Comparison of ENCODE assay signal across 11 cellular contexts in the genomic region with DNA sequence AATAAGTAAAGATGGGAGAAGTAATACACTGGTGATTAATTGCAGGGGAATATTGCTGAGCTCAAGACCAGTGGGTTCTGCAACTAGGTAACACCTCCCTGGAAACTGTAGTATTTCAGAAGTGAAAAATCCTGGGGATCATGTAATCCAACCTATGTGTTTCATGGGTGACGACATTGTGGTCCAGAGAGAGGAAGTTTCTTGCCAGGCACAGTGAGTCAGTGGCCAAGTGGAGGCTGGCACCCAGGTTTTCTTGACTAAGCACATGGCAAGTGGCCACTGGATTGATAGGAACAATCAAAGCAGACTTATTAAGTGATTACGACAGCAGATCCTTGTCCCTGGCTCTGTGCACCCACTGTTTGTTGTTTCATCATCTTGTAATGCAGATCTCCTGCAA. TPM values are rescaled to one million over a fixed set of nuclear protein-coding genes. Genes with fewer than 3 reads are reported as not detected.
DNase-seq lines count a peak whose midpoint lies in the region; ATAC-seq, FAIRE-seq and TF ChIP-seq lines count a peak whose summit lies in the region.
"Had no signal": no experiment of that assay in that cellular context is flagged by ENCODE, and none has a peak within 500 bp of the region (broad histone marks: within the 10 kb centered on the region; RNA-seq: fewer than 3 reads in every experiment).

No MANE protein-coding gene starts in this region.

- peaks cover 3% of the 10 kb centered on the region for H3K27me3 Mint-ChIP-seq in endothelial cell (ENCODE audit: unreplicated experiment)
- peaks cover 7% of the 10 kb centered on the region for H3K27me3 Mint-ChIP-seq in activated CD8-positive, alpha-beta T cell treated with anti-CD3 and anti-CD28 coated beads for 36 hours

- no peaks in the 10 kb centered on the region for H3K27me3 ChIP-seq in pancreas

- no peak for FAIRE-seq in pancreas (lab: Jason Lieb, UNC)

- POLR2A ChIA-PET in activated CD8-positive, alpha-beta T cell treated with anti-CD3 and anti-CD28 coated beads for 36 hours (lab: Charles Lee), result no interaction called here

- no peak overlapping the region for H3K27ac Mint-ChIP-seq in endothelial cell (ENCODE audit: unreplicated experiment)
- H3K27ac Mint-ChIP-seq in activated CD8-positive, alpha-beta T cell treated with anti-CD3 and anti-CD28 coated beads for 36 hours, result no peak overlapping the region
- H3K27ac Mint-ChIP-seq: nephron had no signal

- peak; percentile 93 to 98 (median 96) for ATAC-seq in pancreas
- no peak for ATAC-seq in activated CD8-positive, alpha-beta T cell treated with anti-CD3 and anti-CD28 coated beads for 36 hours

- no peak overlapping the region for H3K4me3 Mint-ChIP-seq in endothelial cell (ENCODE audit: unreplicated experiment)
- no peak overlapping the region for H3K4me3 Mint-ChIP-seq in activated CD8-positive, alpha-beta T cell treated with anti-CD3 and anti-CD28 coated beads for 36 hours
- H3K4me3 Mint-ChIP-seq: nephron had no signal

- intact Hi-C loops in pancreas (cut with DNase I), result no loop called here
- intact Hi-C loops in activated CD8-positive, alpha-beta T cell treated with anti-CD3 and anti-CD28 coated beads for 36 hours (cut with micrococcal nuclease), result no loop called here

- no peaks in the 10 kb centered on the region for H3K9me3 ChIP-seq in pancreas

- CTCF ChIA-PET in activated CD8-positive, alpha-beta T cell treated with anti-CD3 and anti-CD28 coated beads for 36 hours (lab: Charles Lee), result interaction anchor here (0.9 kb wide), 1 partner anchor 341 kb away, joined by 3 read pairs; no protein-coding TSS in a partner anchor

- no peaks in the 10 kb centered on the region for H3K36me3 Mint-ChIP-seq in endothelial cell (ENCODE audit: low read depth, unreplicated experiment)
- H3K36me3 Mint-ChIP-seq in activated CD8-positive, alpha-beta T cell treated with anti-CD3 and anti-CD28 coated beads for 36 hours (ENCODE audit: low read depth), result no peaks in the 10 kb centered on the region

- H3K36me3 ChIP-seq in pancreas, result no peaks in the 10 kb centered on the region

- DNase-seq in ELR (ENCODE audit: low read depth), result peak; percentile 86
- DNase-seq in NCI-H460 (ENCODE audit: extremely low read depth, low read depth), result peak; percentile 14
- DNase-seq in choroid plexus epithelial cell (ENCODE audit: low read depth), result peak; percentile 56
- peak in 5 of 6 donors; percentile 54 to 87 (median 71) for DNase-seq in pancreas
- no peak for DNase-seq in endothelial cell (ENCODE audit: low spot score)
- no peak for DNase-seq in middle frontal gyrus (ENCODE audit: extremely low spot score, low spot score)
- no peak for DNase-seq in NCI-H82 treated with DMSO at 0.1 percent for 48 hours (lab: John Stamatoyannopoulos, UW; ENCODE audit: unreplicated experiment)
- no peak for DNase-seq in activated CD8-positive, alpha-beta T cell treated with anti-CD3 and anti-CD28 coated beads for 36 hours
- DNase-seq: NCI-H1105 had no signal

- H3K27ac ChIP-seq in pancreas, result no peak overlapping the region

- H3K4me3 ChIP-seq in choroid plexus epithelial cell (ENCODE audit: low read depth, low read length) (no peak overlapping the region), pancreas (no peak overlapping the region)

- no peaks in the 10 kb centered on the region for H3K9me3 Mint-ChIP-seq in endothelial cell (ENCODE audit: unreplicated experiment)
- H3K9me3 Mint-ChIP-seq in activated CD8-positive, alpha-beta T cell treated with anti-CD3 and anti-CD28 coated beads for 36 hours, result peaks cover 8% of the 10 kb centered on the region

- H3K4me1 Mint-ChIP-seq in endothelial cell (ENCODE audit: unreplicated experiment), result no peaks in the 10 kb centered on the region
- H3K4me1 Mint-ChIP-seq in activated CD8-positive, alpha-beta T cell treated with anti-CD3 and anti-CD28 coated beads for 36 hours (ENCODE audit: low read depth), result no peaks in the 10 kb centered on the region
- H3K4me1 Mint-ChIP-seq: nephron had no signal

- WGBS in pancreas, 2 donors, result 17 to 25% methylated on average over 2 of the region's 2 CpGs

- peaks cover 0 to 10% (median 0%) of the 10 kb centered on the region in 3 donors for H3K4me1 ChIP-seq in pancreas

- TF ChIP-seq CTCF in choroid plexus epithelial cell (conservative IDR thresholded peaks at IDR 0.05; ENCODE audit: low read depth, low read length) (no peak), pancreas (IDR thresholded peaks at IDR 0.05) (no peak), endothelial cell (IDR thresholded peaks at IDR 0.05; ENCODE audit: unreplicated experiment) (no peak)
- no peak for TF ChIP-seq CTCF in activated CD8-positive, alpha-beta T cell treated with anti-CD3 and anti-CD28 coated beads for 36 hours (IDR thresholded peaks at IDR 0.05)

RNA-seq across cellular contexts. Expression of gene CIITA, which starts 14.6 kb away (rescaled TPM):
- not detected in 2 replicates for total RNA-seq in NCI-H460 (2014; rRNA removed; shearing (Covaris generic))
- not detected in 2 replicates for polyA plus RNA-seq in NCI-H460 (2014; cell fraction: nucleus; rRNA removed)
- total RNA-seq in pancreas (10 to 100 TPM in 2 of 6 donors, 1 to 10 TPM in 4; 1.8 to 39.7 (median 3.7) TPM), endothelial cell (ENCODE audit: unreplicated experiment) (0.13 TPM)
- 1 to 10 TPM; 6.5 to 8.6 TPM for polyA plus RNA-seq in pancreas
- total RNA-seq in activated CD8-positive, alpha-beta T cell treated with anti-CD3 and anti-CD28 coated beads for 36 hours, result 1 to 10 TPM; 4.4 to 5.3 TPM

RNA-seq across cellular contexts. Expression of gene TVP23A, which starts 43.8 kb away (rescaled TPM):
- total RNA-seq in NCI-H460 (2014; rRNA removed; shearing (Covaris generic)), result not detected in 2 replicates
- polyA plus RNA-seq in NCI-H460 (2014; cell fraction: nucleus; rRNA removed), result not detected in 2 replicates
- total RNA-seq in pancreas (under 1 TPM in 3 of 6 donors, not detected in 3; 0.08 to 0.18 (median 0.16) TPM), endothelial cell (ENCODE audit: unreplicated experiment) (7.8 TPM)
- under 1 TPM; 0.05 to 0.34 TPM for polyA plus RNA-seq in pancreas
- total RNA-seq in activated CD8-positive, alpha-beta T cell treated with anti-CD3 and anti-CD28 coated beads for 36 hours, result not detected
- total RNA-seq: dermis microvascular lymphatic vessel endothelial cell had no signal

Comparison
In these comparisons a context has a peak if more than half of its experiments do, and no peak if none do; other contexts are left out.
1. DNase-seq: peak in ELR (single experiment), NCI-H460 (single experiment), choroid plexus epithelial cell (single experiment) and pancreas (5 of 6); none in endothelial cell (single experiment), middle frontal gyrus (single experiment), NCI-H82 treated with DMSO at 0.1 percent for 48 hours (single experiment) and activated CD8-positive, alpha-beta T cell treated with anti-CD3 and anti-CD28 coated beads for 36 hours (single experiment).